In the genomic region with DNA sequence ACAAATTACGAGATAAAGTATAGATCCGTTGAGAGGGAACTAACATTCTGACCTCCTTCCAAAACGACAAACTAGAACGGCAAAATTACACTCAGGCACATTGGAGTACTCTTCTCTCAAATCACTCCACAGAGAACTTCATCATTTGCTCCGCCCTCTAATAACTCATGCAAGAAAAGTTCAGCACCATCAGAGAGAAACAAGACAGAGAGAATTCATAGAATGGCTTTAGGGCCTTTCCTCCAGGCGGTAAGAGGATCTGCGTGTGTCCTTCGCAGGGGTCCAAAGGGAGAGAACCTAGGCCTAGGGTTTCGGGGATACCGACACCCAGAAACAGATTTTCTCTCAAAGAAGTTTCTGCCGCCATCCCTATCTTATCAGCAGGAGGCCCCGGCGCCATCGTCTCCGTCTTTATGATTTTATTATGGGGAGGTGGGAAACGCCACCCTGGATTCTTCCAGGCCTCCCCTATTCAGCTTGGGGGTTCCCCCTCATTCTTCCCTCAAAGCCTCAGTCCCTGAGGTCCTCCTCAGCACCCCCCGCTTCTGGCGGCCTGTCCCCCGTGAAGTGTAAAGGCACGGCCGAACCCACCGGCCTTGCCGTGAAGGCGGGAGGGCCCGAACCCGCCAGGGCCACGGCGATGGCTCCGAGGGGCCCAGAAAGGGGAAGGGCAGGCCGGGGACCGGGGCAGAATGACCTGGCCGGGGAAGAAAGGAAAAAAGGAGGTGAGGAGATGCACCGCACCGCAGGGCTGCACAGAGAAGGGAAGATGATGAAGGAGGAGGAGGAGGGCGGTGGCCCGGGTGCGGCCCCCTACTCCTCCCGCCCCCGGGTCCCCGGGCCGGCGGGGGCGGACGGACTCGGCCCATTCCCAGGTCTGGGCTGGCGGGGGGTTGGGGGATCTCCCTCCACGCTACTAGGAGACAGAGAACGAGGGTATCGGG, we compare ENCODE assay signal across 8 cellular contexts. TPM values are rescaled to one million over a fixed set of nuclear protein-coding genes. Genes with fewer than 3 reads are reported as not detected.
A peak's percentile ranks its signal among the peaks of the same experiment; 100 is the strongest.
DNase-seq lines count a peak whose midpoint lies in the region; ATAC-seq and TF ChIP-seq lines count a peak whose summit lies in the region.

No MANE protein-coding gene starts in this region.

- no peaks in the 10 kb centered on the region for H3K9me3 ChIP-seq in right atrium auricular region
- no peaks in the 10 kb centered on the region for H3K9me3 ChIP-seq in prostate gland

- H3K4me1 ChIP-seq in right atrium auricular region = peaks cover 0 to 21% of the 10 kb centered on the region in 2 donors
- H3K4me1 ChIP-seq in prostate gland (replicated peaks) = no peaks in the 10 kb centered on the region

- peak; percentile 38 for ATAC-seq in GM19455 (IDR thresholded peaks at IDR 0.05; ENCODE audit: unreplicated experiment)
- peak; percentile 35 for ATAC-seq in HG03521 (IDR thresholded peaks at IDR 0.05; ENCODE audit: unreplicated experiment)

- H3K27ac ChIP-seq in right atrium auricular region (peak overlapping the region; percentile 92 to 99), prostate gland (peak overlapping the region; percentile 95 to 98)

- peak; percentile 40 for TF ChIP-seq POLR2A in prostate gland (IDR thresholded peaks at IDR 0.05)

- H3K4me3 ChIP-seq in right atrium auricular region (peak overlapping the region; percentile 95 to 100), prostate gland (peak overlapping the region; percentile 96 to 100)

- WGBS in prostate gland = under 1% methylated on average over 49 of the region's 49 CpGs

- H3K27me3 ChIP-seq in right atrium auricular region (no peaks in the 10 kb centered on the region), prostate gland (replicated peaks; ENCODE audit: insufficient read depth) (no peaks in the 10 kb centered on the region)

- intact Hi-C loops in prostate gland (cut with DNase I) = loop anchor here (2.0 kb wide), 1 partner anchor 71 kb away; the partner anchor contains the start of gene RNF168

- DNase-seq in Caki2 (ENCODE audit: low read depth) = peak; percentile 58
- peak; percentile 54 for DNase-seq in RPMI8226
- DNase-seq in amniotic stem cell (lab: John Stamatoyannopoulos, UW) = peak; percentile 39
- no peak for DNase-seq in right atrium auricular region (ENCODE audit: low spot score)
- DNase-seq in prostate gland (ENCODE audit: low spot score) = peak; percentile 12
- DNase-seq in GDM1 (lab: John Stamatoyannopoulos, UW) = no peak

- H3K36me3 ChIP-seq in right atrium auricular region = no peaks in the 10 kb centered on the region
- H3K36me3 ChIP-seq in prostate gland = no peaks in the 10 kb centered on the region

- in situ Hi-C loops in Caki2 (cut with HindIII; ENCODE audit: low pct_unique_long_range_greater_than_20kb, low sequenced_read_pairs) = no loop called here

- TF ChIP-seq CTCF in right atrium auricular region (IDR thresholded peaks at IDR 0.05) = no peak
- TF ChIP-seq CTCF in prostate gland (IDR thresholded peaks at IDR 0.05) = no peak

RNA-seq across cellular contexts. Expression of gene UBXN7, which starts 0.8 kb away (rescaled TPM):
- 9.9 and 12.1 TPM in 2 replicates for total RNA-seq in Caki2 (2014; rRNA removed; shearing (Covaris generic); ENCODE audit: low replicate concordance)
- total RNA-seq in right atrium auricular region (10 to 100 TPM; 10.5 to 13.3 TPM), prostate gland (10 to 100 TPM; 19.1 to 36.9 TPM)

Comparison
In these comparisons a context has a peak if more than half of its experiments do, and no peak if none do; other contexts are left out.
1. DNase-seq: peak in Caki2 (single experiment), RPMI8226 (single experiment), amniotic stem cell (single experiment) and prostate gland (single experiment); none in right atrium auricular region (single experiment) and GDM1 (single experiment).